Comparison of ENCODE assay signal across 8 cellular contexts in genomic region chr7:76358478-76359110, GRCh38. TPM values are rescaled to one million over a fixed set of nuclear protein-coding genes. Genes with fewer than 3 reads are reported as not detected.
DNase-seq lines count a peak whose midpoint lies in the region; ATAC-seq and TF ChIP-seq lines count a peak whose summit lies in the region.

TSS of gene YWHAG (minus strand) at chr7:76358991. CDS start at chr7:76358808, 183 bp downstream.

- no peaks in the 10 kb centered on the region; the same call in 1 of the 2 replicates for H4K20me1 ChIP-seq in OCI-LY1 (ENCODE audit: insufficient read depth, low read length)

- H3K27me3 ChIP-seq in OCI-LY1 (ENCODE audit: insufficient read depth, low read length): no peaks in the 10 kb centered on the region
- no peaks in the 10 kb centered on the region for H3K27me3 ChIP-seq in mucosa of stomach (ENCODE audit: control insufficient read depth, insufficient read depth, low read length)

- H3K9me2 ChIP-seq in OCI-LY1 (ENCODE audit: low read depth, low read length): no peaks in the 10 kb centered on the region

- H3K79me2 ChIP-seq in OCI-LY1 (ENCODE audit: insufficient read depth, low read length): peaks cover 51% of the 10 kb centered on the region

- H3K9me3 ChIP-seq in OCI-LY1 (ENCODE audit: low read length) (0 out of 2 replicates have a peak, but pooled peaks cover 3% of the 10 kb centered on the region), mucosa of stomach (ENCODE audit: control insufficient read depth, low read length) (no peaks in the 10 kb centered on the region)

- TF ChIP-seq CTCF in OCI-LY1 (IDR thresholded peaks at IDR 0.05; ENCODE audit: low read length): no peak
- TF ChIP-seq CTCF in epithelial cell of proximal tubule (conservative IDR thresholded peaks at IDR 0.05; ENCODE audit: low read depth, low read length): no peak

- DNase-seq in COR-L47 (lab: John Stamatoyannopoulos, UW) (peak; percentile 89), HK-2 (ENCODE audit: unreplicated experiment) (peak; percentile 94), activated T-cell treated with anti-CD3 and anti-CD28 coated beads for 48 hours (ENCODE audit: low read depth) (peak; percentile 86), epithelial cell of proximal tubule (ENCODE audit: low read depth) (no peak)
- peak; percentile 72 for DNase-seq in stimulated activated CD8-positive, alpha-beta memory T cell treated with anti-CD3 and anti-CD28 coated beads, Interleukin-7, amount 100 ng/mL, for 24 hours (ENCODE audit: low read depth)

- H3K36me3 ChIP-seq in OCI-LY1 (ENCODE audit: insufficient read depth, low read length) (peaks cover 45% of the 10 kb centered on the region), mucosa of stomach (ENCODE audit: control insufficient read depth, insufficient read depth, low read length) (no peaks in the 10 kb centered on the region)

- peak within 1 kb of the TSS; percentile 96 for H3K9ac ChIP-seq in OCI-LY1 (ENCODE audit: low read length)
- peak within 1 kb of the TSS; percentile 93 for H3K9ac ChIP-seq in mucosa of stomach (ENCODE audit: low read length)

- H2AFZ ChIP-seq in OCI-LY1 (ENCODE audit: low read length): peak within 1 kb of the TSS; percentile 23

- peak within 1 kb of the TSS; percentile 96 for H3K4me3 ChIP-seq in OCI-LY1 (ENCODE audit: low read depth, low read length, poor library complexity, severe bottlenecking)
- H3K4me3 ChIP-seq in epithelial cell of proximal tubule (ENCODE audit: low read depth, low read length): peak within 1 kb of the TSS; percentile 70
- peak within 1 kb of the TSS; percentile 88 for H3K4me3 ChIP-seq in mucosa of stomach (ENCODE audit: low read length)

- H3K27ac ChIP-seq in OCI-LY1 (ENCODE audit: low read depth, low read length, poor library complexity, severe bottlenecking): peak within 1 kb of the TSS; percentile 53

- H3K4me1 ChIP-seq in OCI-LY1 (ENCODE audit: insufficient read depth, low read length, severe bottlenecking): peaks cover 31% of the 10 kb centered on the region
- H3K4me1 ChIP-seq in mucosa of stomach (ENCODE audit: control insufficient read depth, insufficient read depth, low read length): peaks cover 20% of the 10 kb centered on the region

- H3F3A ChIP-seq in OCI-LY1 (ENCODE audit: insufficient read depth, low read length): no peaks in the 10 kb centered on the region

- ATAC-seq in GM19463 (IDR thresholded peaks at IDR 0.05; ENCODE audit: unreplicated experiment): peak; percentile 55

- peak within 1 kb of the TSS; percentile 78 for H3K4me2 ChIP-seq in OCI-LY1 (ENCODE audit: low read length)

RNA-seq across cellular contexts. Expression of gene YWHAG, which starts in this region (rescaled TPM):
- total RNA-seq in epithelial cell of proximal tubule: 71.4 and 74.7 TPM in 2 replicates
